22 cellular contexts compared by ENCODE assay signal in the genomic region with DNA sequence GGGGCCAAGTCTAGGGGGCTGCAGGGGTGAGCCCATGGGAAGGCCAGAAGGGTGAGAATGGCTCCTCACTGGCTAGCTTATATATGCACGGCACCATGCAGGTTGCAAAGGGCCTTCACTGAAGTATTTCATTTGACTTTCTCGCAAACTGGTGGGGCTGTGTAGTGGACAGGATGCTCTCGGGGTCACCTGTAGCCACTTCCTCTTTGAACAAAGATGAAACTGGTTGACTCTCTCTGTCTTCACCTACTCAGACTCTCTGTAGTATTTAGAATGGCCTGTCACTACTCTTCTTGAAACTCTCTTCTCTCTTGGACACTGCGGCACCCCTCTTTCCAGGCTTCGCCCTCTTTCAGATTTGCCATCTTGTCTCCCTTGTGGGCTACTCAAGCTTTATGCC.
A peak's percentile ranks its signal among the peaks of the same experiment; 100 is the strongest.
DNase-seq lines count a peak whose midpoint lies in the region; ATAC-seq and TF ChIP-seq lines count a peak whose summit lies in the region.
"Had no signal": no experiment of that assay in that cellular context is flagged by ENCODE, and none has a peak within 500 bp of the region (broad histone marks: within the 10 kb centered on the region; RNA-seq: fewer than 3 reads in every experiment).

No MANE protein-coding gene starts in this region.

- no peak for DNase-seq in superior temporal gyrus (ENCODE audit: extremely low spot score)
- no peak for DNase-seq in vagina (ENCODE audit: extremely low spot score in 2 of 2)
- DNase-seq: CD4-positive, alpha-beta T cell; DMS53; GOT3; HFFc6; IMR-90; KG1; MG63; NCI-H1105 treated with DMSO at 0.1 percent for 48 hours; NCI-H2029; NCI-H526 treated with DMSO at 0.1 percent for 48 hours; SHP77 treated with DMSO at 0.1 percent for 48 hours had no signal

- no peak for TF ChIP-seq CTCF in vagina (IDR thresholded peaks at IDR 0.05)

- no peaks in the 10 kb centered on the region for H3K4me1 ChIP-seq in vagina
- H3K4me1 ChIP-seq: BLaER1, HAP-1 had no signal

- no peak overlapping the region for H3K4me3 ChIP-seq in vagina
- H3K4me3 ChIP-seq: BLaER1, HAP-1, MG63, SK-N-MC had no signal

- no peak for TF ChIP-seq POLR2A in vagina (IDR thresholded peaks at IDR 0.05)

- no peak overlapping the region for H3K27ac ChIP-seq in vagina
- H3K27ac ChIP-seq: BLaER1, SK-N-MC had no signal

- H3K9me3 ChIP-seq in vagina, result no peaks in the 10 kb centered on the region
- H3K9me3 ChIP-seq: BLaER1, HAP-1, MG63 had no signal

- intact Hi-C loops in vagina (cut with DNase I), result no loop called here

- H3K36me3 ChIP-seq in vagina, result no peaks in the 10 kb centered on the region
- H3K36me3 ChIP-seq: BLaER1, HAP-1, MG63 had no signal

- ATAC-seq in GM18867 (IDR thresholded peaks at IDR 0.05; ENCODE audit: unreplicated experiment), result peak; percentile 54
- ATAC-seq in GM19351 (IDR thresholded peaks at IDR 0.05; ENCODE audit: unreplicated experiment), result peak; percentile 66
- ATAC-seq in HG02759 (IDR thresholded peaks at IDR 0.05; ENCODE audit: unreplicated experiment), result peak; percentile 51
- ATAC-seq in HG03354 (IDR thresholded peaks at IDR 0.05; ENCODE audit: poor library complexity, severe bottlenecking, unreplicated experiment), result peak; percentile 56
- no peak for ATAC-seq in GM21717 (IDR thresholded peaks at IDR 0.05; ENCODE audit: unreplicated experiment)
- ATAC-seq in GM21723 (IDR thresholded peaks at IDR 0.05; ENCODE audit: unreplicated experiment), result no peak

- no peaks in the 10 kb centered on the region for H3K27me3 ChIP-seq in vagina
- H3K27me3 ChIP-seq: BLaER1, MG63 had no signal

Comparison
In these comparisons a context has a peak if more than half of its experiments do, and no peak if none do; other contexts are left out.
1. ATAC-seq: peak in GM18867 (single experiment), GM19351 (single experiment), HG02759 (single experiment) and HG03354 (single experiment); none in GM21717 (single experiment) and GM21723 (single experiment).